ENCODE assay signal across 18 cellular contexts in genomic region chr12:1099158-1099557, GRCh38.
DNase-seq lines count a peak whose midpoint lies in the region; ATAC-seq, FAIRE-seq and TF ChIP-seq lines count a peak whose summit lies in the region.
"Had no signal": no experiment of that assay in that cellular context is flagged by ENCODE, and none has a peak within 500 bp of the region (broad histone marks: within the 10 kb centered on the region; RNA-seq: fewer than 3 reads in every experiment).

No MANE protein-coding gene starts in this region.

- H3K4me3 Mint-ChIP-seq in activated naive CD8-positive, alpha-beta T cell treated with anti-CD3 and anti-CD28 coated beads, Interleukin-2, amount 50 U/mL, for 24 hours = no peak overlapping the region
- H3K4me3 Mint-ChIP-seq: natural killer cell had no signal

- no peaks in the 10 kb centered on the region for H3K36me3 Mint-ChIP-seq in activated naive CD8-positive, alpha-beta T cell treated with anti-CD3 and anti-CD28 coated beads, Interleukin-2, amount 50 U/mL, for 24 hours (ENCODE audit: low read depth)
- H3K36me3 Mint-ChIP-seq: natural killer cell had no signal

- no peaks in the 10 kb centered on the region for H3K27me3 Mint-ChIP-seq in activated naive CD8-positive, alpha-beta T cell treated with anti-CD3 and anti-CD28 coated beads, Interleukin-2, amount 50 U/mL, for 24 hours

- no peak overlapping the region for H3K27ac Mint-ChIP-seq in activated naive CD8-positive, alpha-beta T cell treated with anti-CD3 and anti-CD28 coated beads, Interleukin-2, amount 50 U/mL, for 24 hours
- H3K27ac Mint-ChIP-seq: natural killer cell had no signal

- no peaks in the 10 kb centered on the region for H3K9me3 Mint-ChIP-seq in activated naive CD8-positive, alpha-beta T cell treated with anti-CD3 and anti-CD28 coated beads, Interleukin-2, amount 50 U/mL, for 24 hours
- H3K9me3 Mint-ChIP-seq: natural killer cell had no signal

- ATAC-seq in HG02870 (IDR thresholded peaks at IDR 0.05; ENCODE audit: unreplicated experiment) = peak; percentile 71
- peak; percentile 90 for ATAC-seq in activated naive CD8-positive, alpha-beta T cell treated with anti-CD3 and anti-CD28 coated beads, Interleukin-2, amount 50 U/mL, for 24 hours
- ATAC-seq: natural killer cell had no signal

- H3K4me3 ChIP-seq in MG63 = no peak overlapping the region
- H3K4me3 ChIP-seq: ascending aorta, SK-N-MC, upper lobe of left lung had no signal

- no peaks in the 10 kb centered on the region; the same call in 1 of the 2 replicates for H3K36me3 ChIP-seq in MG63
- H3K36me3 ChIP-seq: ascending aorta, upper lobe of left lung had no signal

- no peak for TF ChIP-seq POLR2A in H54 (IDR thresholded peaks at IDR 0.05; ENCODE audit: low read depth, low read length)

- H3K27me3 ChIP-seq in MG63 = no peaks in the 10 kb centered on the region
- H3K27me3 ChIP-seq: ascending aorta, upper lobe of left lung had no signal

- peaks cover 36% of the 10 kb centered on the region for H3K4me1 Mint-ChIP-seq in activated naive CD8-positive, alpha-beta T cell treated with anti-CD3 and anti-CD28 coated beads, Interleukin-2, amount 50 U/mL, for 24 hours

- H3K9me3 ChIP-seq in MG63 = no peaks in the 10 kb centered on the region
- H3K9me3 ChIP-seq: ascending aorta, upper lobe of left lung had no signal

- peak; percentile 26 for DNase-seq in stimulated activated naive CD4-positive, alpha-beta T cell treated with Interleukin-2 at 50 U/mL for 16 hours (lab: John Stamatoyannopoulos, UW)
- no peak for DNase-seq in stimulated activated naive CD4-positive, alpha-beta T cell (lab: John Stamatoyannopoulos, UW)
- DNase-seq in activated naive CD8-positive, alpha-beta T cell treated with anti-CD3 and anti-CD28 coated beads, Interleukin-2, amount 50 U/mL, for 24 hours = peak; percentile 10
- no peak for DNase-seq in T-helper 9 cell
- DNase-seq in MG63 = no peak
- no peak for DNase-seq in NCI-H1694 treated with DMSO at 0.1 percent for 48 hours (lab: John Stamatoyannopoulos, UW)
- DNase-seq in H54 (ENCODE audit: insufficient read length, low spot score) = no peak
- DNase-seq: cortex of kidney, mammary epithelial cell, natural killer cell, NCI-H187 treated with DMSO at 0.1 percent for 48 hours, NCI-H510A treated with DMSO at 0.1 percent for 48 hours, OCI-M1, upper lobe of left lung had no signal

- FAIRE-seq in H54 (lab: Jason Lieb, UNC) = no peak
- FAIRE-seq: D721Med had no signal

Comparison
In these comparisons a context has a peak if more than half of its experiments do, and no peak if none do; other contexts are left out.
1. DNase-seq: peak in stimulated activated naive CD4-positive, alpha-beta T cell treated with Interleukin-2 at 50 U/mL for 16 hours (single experiment) and activated naive CD8-positive, alpha-beta T cell treated with anti-CD3 and anti-CD28 coated beads, Interleukin-2, amount 50 U/mL, for 24 hours (single experiment); none in stimulated activated naive CD4-positive, alpha-beta T cell (0 of 6), T-helper 9 cell (single experiment), MG63 (single experiment), NCI-H1694 treated with DMSO at 0.1 percent for 48 hours (single experiment) and H54 (single experiment).